ENCODE assay signal across 1 cellular context in the genomic region with DNA sequence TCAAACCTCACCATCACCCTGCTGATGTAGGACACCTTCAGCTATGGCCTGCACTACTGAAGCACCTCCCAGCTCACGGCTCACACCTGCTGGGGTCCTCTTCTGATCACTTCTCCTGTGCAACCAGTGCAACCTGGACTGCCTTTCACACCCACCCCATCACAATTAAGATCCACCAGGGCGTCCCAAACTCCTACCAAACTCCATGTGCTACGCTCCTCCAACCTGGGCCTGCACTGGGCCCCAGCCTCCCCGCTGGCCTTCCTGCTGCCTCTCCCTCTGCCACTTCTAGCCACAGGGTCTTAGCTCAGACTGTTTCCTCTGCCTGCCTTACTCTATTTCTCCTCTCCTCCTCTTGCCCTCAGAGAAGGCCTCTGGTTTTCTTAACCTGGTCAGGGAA.
TF ChIP-seq lines count a peak whose summit lies in the region.

No MANE protein-coding gene starts in this region.

TF ChIP-seq in HepG2, 621 proteins besides CTCF, POLR2A, EP300 and RAD21:
- TF ChIP-seq ZNF580 (CRISPR knock-in tag; IDR thresholded peaks at IDR 0.05; ENCODE audit: borderline replicate concordance, low read depth) = no peak
